Comparison of ENCODE assay signal across 1 cellular context in genomic region chr5:131382407-131383395, GRCh38.
TF ChIP-seq lines count a peak whose summit lies in the region.

No MANE protein-coding gene starts in this region.

TF ChIP-seq in H1, 55 proteins besides CTCF, POLR2A, EP300 and RAD21 (continued from another document):
- TF ChIP-seq SUZ12 (IDR thresholded peaks at IDR 0.05; ENCODE audit: low read length) (no peak), PHF8 (conservative IDR thresholded peaks at IDR 0.05; ENCODE audit: low read depth, low read length) (no peak), FOSL1 (IDR thresholded peaks at IDR 0.05; ENCODE audit: insufficient read depth, low read depth, low read length) (no peak)
